Comparison of ENCODE assay signal across 15 cellular contexts in the genomic region with DNA sequence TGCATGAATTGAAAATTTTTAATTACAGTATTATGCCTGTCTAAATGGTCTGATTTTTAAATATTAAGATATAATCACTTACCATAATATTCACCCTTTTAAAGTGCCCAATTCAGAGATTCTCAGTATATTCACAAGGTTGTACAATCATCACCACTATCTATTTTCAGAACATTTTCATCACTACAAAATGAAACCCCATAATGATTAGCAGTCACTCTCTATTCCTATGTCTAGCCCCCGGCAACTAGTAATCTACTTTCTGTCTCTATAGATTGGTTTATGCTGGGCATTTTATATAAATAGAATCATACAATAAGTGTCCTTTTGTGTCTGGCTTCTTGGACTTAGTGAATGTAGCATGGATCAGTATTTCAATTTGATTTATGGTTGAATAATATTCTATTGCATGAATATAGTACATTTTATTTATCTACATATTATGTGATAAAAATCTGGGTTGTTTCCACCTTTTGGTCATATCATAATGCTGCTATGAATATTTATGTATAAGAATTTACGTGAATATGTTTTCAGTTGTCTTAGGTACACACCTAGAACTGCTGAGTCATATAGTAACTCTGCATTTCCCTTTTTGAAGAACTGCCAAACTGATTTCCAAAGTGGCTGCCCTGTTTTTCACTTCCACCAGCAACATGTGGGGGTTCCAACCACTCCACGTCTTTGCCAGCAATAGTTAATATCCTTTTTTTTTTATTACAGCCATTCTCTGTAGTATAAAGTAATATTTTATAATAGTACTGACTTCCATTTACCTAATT.
DNase-seq lines count a peak whose midpoint lies in the region; ATAC-seq, FAIRE-seq and TF ChIP-seq lines count a peak whose summit lies in the region.
"Had no signal": no experiment of that assay in that cellular context is flagged by ENCODE, and none has a peak within 500 bp of the region (broad histone marks: within the 10 kb centered on the region; RNA-seq: fewer than 3 reads in every experiment).

No MANE protein-coding gene starts in this region.

- H3K9me3 ChIP-seq in transverse colon: no peaks in the 10 kb centered on the region
- H3K9me3 ChIP-seq: HAP-1, sigmoid colon had no signal

- H3K27me3 ChIP-seq in transverse colon: no peaks in the 10 kb centered on the region
- H3K27me3 ChIP-seq: sigmoid colon had no signal

- TF ChIP-seq POLR2A in transverse colon (IDR thresholded peaks at IDR 0.05): no peak

- H3K4me3 ChIP-seq in transverse colon: no peak overlapping the region
- H3K4me3 ChIP-seq: HAP-1, sigmoid colon had no signal

- H3K4me1 ChIP-seq in transverse colon: no peaks in the 10 kb centered on the region
- H3K4me1 ChIP-seq: HAP-1, sigmoid colon had no signal

- intact Hi-C loops in transverse colon (cut with DNase I; ENCODE audit: low total_unique reads): no loop called here
- intact Hi-C loops in sciatic nerve (cut with DNase I): no loop called here

- peak; percentile 32 for DNase-seq in CD1c-positive myeloid dendritic cell (ENCODE audit: extremely low spot score)
- peak; percentile 74 for DNase-seq in MV-4-11 (lab: John Stamatoyannopoulos, UW)
- no peak for DNase-seq in transverse colon
- DNase-seq in RCC 7860 (ENCODE audit: low spot score): no peak
- DNase-seq in NK-92 treated with Interleukin-12 subunit alpha and Interleukin-12 subunit beta, amount 100 ng/mL, for 24 hours (lab: John Stamatoyannopoulos, UW): no peak
- no peak for DNase-seq in sciatic nerve (ENCODE audit: low spot score)
- DNase-seq: naive B cell, NCI-H2081 treated with DMSO at 0.1 percent for 48 hours, sigmoid colon had no signal

- in situ Hi-C loops in transverse colon (cut with MboI; ENCODE audit: low pct_ligation_motif_present in 1 of 4, low pct_unique_long_range_greater_than_20kb in 1 of 4, low sequenced_read_pairs in 3 of 4): no loop called here

- TF ChIP-seq EP300 in transverse colon (IDR thresholded peaks at IDR 0.05; ENCODE audit: low read depth): no peak

- ATAC-seq in GM19455 (IDR thresholded peaks at IDR 0.05; ENCODE audit: unreplicated experiment): peak; percentile 39
- ATAC-seq in HG02973 (IDR thresholded peaks at IDR 0.05; ENCODE audit: unreplicated experiment): peak; percentile 82
- ATAC-seq in sciatic nerve: no peak

- no peaks in the 10 kb centered on the region for H3K36me3 ChIP-seq in transverse colon
- H3K36me3 ChIP-seq: HAP-1, sigmoid colon had no signal

- no peak for FAIRE-seq in RCC 7860 (lab: Jason Lieb, UNC)
- FAIRE-seq: frontal cortex, GM12892, keratinocyte had no signal

- WGBS in transverse colon (ENCODE audit: low coverage in 1 of 2), 2 donors: 47% methylated on average over 3 of the region's 3 CpGs

- no peak overlapping the region for H3K27ac ChIP-seq in transverse colon
- H3K27ac ChIP-seq: sigmoid colon had no signal

- TF ChIP-seq CTCF in transverse colon (IDR thresholded peaks at IDR 0.05): no peak

Comparison
In these comparisons a context has a peak if more than half of its experiments do, and no peak if none do; other contexts are left out.
1. DNase-seq: peak in CD1c-positive myeloid dendritic cell (single experiment) and MV-4-11 (single experiment); none in transverse colon (single experiment), RCC 7860 (single experiment), NK-92 treated with Interleukin-12 subunit alpha and Interleukin-12 subunit beta, amount 100 ng/mL, for 24 hours (single experiment) and sciatic nerve (single experiment).